Comparison of ENCODE assay signal across 8 cellular contexts in genomic region chr6:159973951-159974350, GRCh38. TPM values are rescaled to one million over a fixed set of nuclear protein-coding genes. Genes with fewer than 3 reads are reported as not detected.
DNase-seq lines count a peak whose midpoint lies in the region; ATAC-seq and TF ChIP-seq lines count a peak whose summit lies in the region.

No MANE protein-coding gene starts in this region.

- H3K36me3 ChIP-seq in upper lobe of right lung, result no peaks in the 10 kb centered on the region

- no peak for TF ChIP-seq CTCF in upper lobe of right lung (IDR thresholded peaks at IDR 0.05)

- no peaks in the 10 kb centered on the region for H3K9me3 Mint-ChIP-seq in dendritic cell treated with granulocyte-macrophage colony-stimulating factor and Interleukin-4, amounts not matched to agents 40 ng/mL and 50 ng/mL, for 4 days
- no peaks in the 10 kb centered on the region for H3K9me3 Mint-ChIP-seq in stimulated activated memory B cell treated with anti-CD40 and anti-IgM and Interleukin-4, amounts not matched to agents 10 μg/mL and 1 μg/mL and 100 μg/mL, for 72 hours

- H3K4me3 ChIP-seq in upper lobe of right lung, result no peak overlapping the region

- H3K4me1 ChIP-seq in upper lobe of right lung, result peaks cover 72% of the 10 kb centered on the region

- H3K4me3 Mint-ChIP-seq in dendritic cell treated with granulocyte-macrophage colony-stimulating factor and Interleukin-4, amounts not matched to agents 40 ng/mL and 50 ng/mL, for 4 days, result no peak overlapping the region
- H3K4me3 Mint-ChIP-seq in stimulated activated memory B cell treated with anti-CD40 and anti-IgM and Interleukin-4, amounts not matched to agents 10 μg/mL and 1 μg/mL and 100 μg/mL, for 72 hours, result peak overlapping the region; percentile 1

- H3K27me3 Mint-ChIP-seq in dendritic cell treated with granulocyte-macrophage colony-stimulating factor and Interleukin-4, amounts not matched to agents 40 ng/mL and 50 ng/mL, for 4 days, result peaks cover 5% of the 10 kb centered on the region
- H3K27me3 Mint-ChIP-seq in stimulated activated memory B cell treated with anti-CD40 and anti-IgM and Interleukin-4, amounts not matched to agents 10 μg/mL and 1 μg/mL and 100 μg/mL, for 72 hours, result no peaks in the 10 kb centered on the region

- intact Hi-C loops in dendritic cell treated with granulocyte-macrophage colony-stimulating factor and Interleukin-4, amounts not matched to agents 40 ng/mL and 50 ng/mL, for 4 days (cut with micrococcal nuclease), result no loop called here
- intact Hi-C loops in upper lobe of right lung (cut with DNase I) (no loop called here), posterior cingulate gyrus (cut with DNase I) (no loop called here)

- peaks cover 76% of the 10 kb centered on the region for H3K4me1 Mint-ChIP-seq in dendritic cell treated with granulocyte-macrophage colony-stimulating factor and Interleukin-4, amounts not matched to agents 40 ng/mL and 50 ng/mL, for 4 days (ENCODE audit: low read depth)
- H3K4me1 Mint-ChIP-seq in stimulated activated memory B cell treated with anti-CD40 and anti-IgM and Interleukin-4, amounts not matched to agents 10 μg/mL and 1 μg/mL and 100 μg/mL, for 72 hours, result peaks cover 84% of the 10 kb centered on the region

- no peaks in the 10 kb centered on the region for H3K27me3 ChIP-seq in upper lobe of right lung

- peak; percentile 54 for DNase-seq in SIG-M5 treated with dmso at 0.1 percent for 504 hours (lab: John Stamatoyannopoulos, UW; ENCODE audit: unreplicated experiment)
- DNase-seq in SIG-M5 (lab: John Stamatoyannopoulos, UW), result no peak
- DNase-seq in NCI-H2107 (lab: John Stamatoyannopoulos, UW), result peak; percentile 36
- DNase-seq in upper lobe of right lung, result no peak
- DNase-seq in posterior cingulate gyrus, result no peak

- H3K9me3 ChIP-seq in upper lobe of right lung, result no peaks in the 10 kb centered on the region

- H3K27ac ChIP-seq in upper lobe of right lung, result no peak overlapping the region

- H3K27ac Mint-ChIP-seq in dendritic cell treated with granulocyte-macrophage colony-stimulating factor and Interleukin-4, amounts not matched to agents 40 ng/mL and 50 ng/mL, for 4 days, result peak overlapping the region; percentile 20
- H3K27ac Mint-ChIP-seq in stimulated activated memory B cell treated with anti-CD40 and anti-IgM and Interleukin-4, amounts not matched to agents 10 μg/mL and 1 μg/mL and 100 μg/mL, for 72 hours, result peak overlapping the region; percentile 31

- ATAC-seq in HG02610 (IDR thresholded peaks at IDR 0.05; ENCODE audit: unreplicated experiment) (peak; percentile 55), upper lobe of right lung (no peak)
- no peak for ATAC-seq in stimulated activated memory B cell treated with anti-CD40 and anti-IgM and Interleukin-4, amounts not matched to agents 10 μg/mL and 1 μg/mL and 100 μg/mL, for 72 hours

- H3K36me3 Mint-ChIP-seq in dendritic cell treated with granulocyte-macrophage colony-stimulating factor and Interleukin-4, amounts not matched to agents 40 ng/mL and 50 ng/mL, for 4 days (ENCODE audit: low read depth), result peaks cover 31% of the 10 kb centered on the region
- H3K36me3 Mint-ChIP-seq in stimulated activated memory B cell treated with anti-CD40 and anti-IgM and Interleukin-4, amounts not matched to agents 10 μg/mL and 1 μg/mL and 100 μg/mL, for 72 hours, result peaks cover 7% of the 10 kb centered on the region

RNA-seq across cellular contexts. Expression of gene IGF2R, which starts 5.1 kb away (rescaled TPM):
- 144 TPM for total RNA-seq in upper lobe of right lung

Comparison
In these comparisons a context has a peak if more than half of its experiments do, and no peak if none do; other contexts are left out.
1. DNase-seq: peak in SIG-M5 treated with dmso at 0.1 percent for 504 hours (single experiment) and NCI-H2107 (single experiment); none in SIG-M5 (single experiment), upper lobe of right lung (single experiment) and posterior cingulate gyrus (0 of 10).